20 cellular contexts compared by ENCODE assay signal in genomic region chr12:111151441-111151840, GRCh38.
A peak's percentile ranks its signal among the peaks of the same experiment; 100 is the strongest.
DNase-seq lines count a peak whose midpoint lies in the region; ATAC-seq, FAIRE-seq and TF ChIP-seq lines count a peak whose summit lies in the region.
"Had no signal": no experiment of that assay in that cellular context is flagged by ENCODE, and none has a peak within 500 bp of the region (broad histone marks: within the 10 kb centered on the region; RNA-seq: fewer than 3 reads in every experiment).

No MANE protein-coding gene starts in this region.

- H3K27me3 Mint-ChIP-seq in brain (no peaks in the 10 kb centered on the region), nephron (ENCODE audit: low read depth) (peaks cover 34% of the 10 kb centered on the region)

- H3K36me3 Mint-ChIP-seq in brain = peaks cover 4% of the 10 kb centered on the region
- H3K36me3 Mint-ChIP-seq in nephron (ENCODE audit: low read depth) = peaks cover 4% of the 10 kb centered on the region
- H3K36me3 Mint-ChIP-seq: CD4-positive, alpha-beta memory T cell had no signal

- FAIRE-seq in HTR-8/SVneo (lab: Jason Lieb, UNC) = no peak
- FAIRE-seq: GM12891, GM18507, H1 had no signal

- DNase-seq in posterior vena cava (ENCODE audit: low spot score) (peak; percentile 58), NCI-H2029 treated with DMSO at 0.1 percent for 48 hours (lab: John Stamatoyannopoulos, UW) (no peak), HTR-8/SVneo (ENCODE audit: insufficient read length, low spot score) (no peak)
- DNase-seq: C1 segment of cervical spinal cord; Calu3; CD4-positive, alpha-beta memory T cell; COR-L47; DMS53; DMS79 treated with DMSO at 0.1 percent for 48 hours; GF-D8; GM23248; H7 had no signal

- H3K27ac Mint-ChIP-seq in brain (peak overlapping the region in 4 of 5 experiments; percentile 9 to 97 (median 94)), nephron (peak overlapping the region; percentile 56 to 74 (median 60))
- H3K27ac Mint-ChIP-seq: CD4-positive, alpha-beta memory T cell had no signal

- intact Hi-C loops in posterior vena cava (cut with DNase I) = no loop called here

- TF ChIP-seq CTCF in brain (conservative IDR thresholded peaks at IDR 0.05) (no peak), nephron (IDR thresholded peaks at IDR 0.05; ENCODE audit: unreplicated experiment in 3 of 3) (no peak)

- ATAC-seq in GM19455 (IDR thresholded peaks at IDR 0.05; ENCODE audit: unreplicated experiment) (no peak), HG02759 (IDR thresholded peaks at IDR 0.05; ENCODE audit: unreplicated experiment) (no peak)
- ATAC-seq: HCT116 had no signal

- H3K9me3 Mint-ChIP-seq in brain (peaks cover 0 to 5% (median 2%) of the 10 kb centered on the region in 5 experiments), nephron (no peaks in the 10 kb centered on the region)

- H3K4me1 Mint-ChIP-seq in brain (peaks cover 60% of the 10 kb centered on the region), nephron (peaks cover 51% of the 10 kb centered on the region)
- H3K4me1 Mint-ChIP-seq: CD4-positive, alpha-beta memory T cell had no signal

- H3K4me3 Mint-ChIP-seq in brain (peak overlapping the region in 1 of 5 experiments; percentile 62), nephron (no peak overlapping the region)
- H3K4me3 Mint-ChIP-seq: CD4-positive, alpha-beta memory T cell had no signal
